8 cellular contexts compared by ENCODE assay signal in the genomic region with DNA sequence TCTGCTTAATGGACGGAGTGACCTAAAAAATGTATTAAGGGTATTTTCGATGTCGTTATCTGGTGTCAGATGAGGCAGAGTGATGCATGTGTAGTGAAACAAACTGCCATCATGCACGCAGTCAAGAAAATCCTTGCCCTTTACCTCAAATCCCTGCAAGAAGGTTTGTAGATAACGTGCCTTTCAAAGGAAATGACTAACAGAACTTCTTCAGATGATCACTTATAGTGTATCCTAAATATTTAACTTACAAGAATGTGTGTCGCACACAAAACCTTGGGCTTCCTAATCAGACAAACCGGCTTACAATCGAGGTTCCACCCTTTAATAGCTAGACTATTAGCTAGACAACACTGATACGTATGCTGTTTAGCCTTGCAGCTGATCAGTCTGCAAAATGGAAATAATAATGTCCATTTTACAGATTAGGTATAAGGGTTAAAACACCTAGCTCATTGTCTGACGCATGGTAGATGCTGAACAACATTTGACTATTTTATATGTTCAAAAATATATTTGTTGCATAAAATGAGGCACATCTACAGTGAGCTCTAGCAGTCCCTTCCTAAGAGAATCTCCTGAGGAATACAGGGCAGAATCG.
DNase-seq lines count a peak whose midpoint lies in the region; ATAC-seq and TF ChIP-seq lines count a peak whose summit lies in the region.

No MANE protein-coding gene starts in this region.

- DNase-seq in MM.1S = no peak
- no peak for DNase-seq in epithelial cell of esophagus (ENCODE audit: low read depth)
- DNase-seq in SIG-M5 treated with dmso at 0.1 percent for 504 hours (lab: John Stamatoyannopoulos, UW; ENCODE audit: unreplicated experiment) = no peak

- peak overlapping the region; percentile 97 for H3K4me3 ChIP-seq in MM.1S (ENCODE audit: low read length)
- peak overlapping the region; percentile 85 for H3K4me3 ChIP-seq in epithelial cell of esophagus (ENCODE audit: low read length)
- H3K4me3 ChIP-seq in rectal smooth muscle tissue (ENCODE audit: low read length) = peak overlapping the region; percentile 88

- H3K9me2 ChIP-seq in MM.1S (replicated peaks; ENCODE audit: insufficient read depth, low read length) = no peaks in the 10 kb centered on the region

- H2AFZ ChIP-seq in MM.1S (ENCODE audit: low read length) = peak overlapping the region; percentile 91

- H3K79me2 ChIP-seq in MM.1S (ENCODE audit: low read length) = peaks cover 43% of the 10 kb centered on the region

- peaks cover 6% of the 10 kb centered on the region; the same call in 1 of the 2 replicates for H3F3A ChIP-seq in MM.1S (ENCODE audit: insufficient read depth, low read length)

- peak overlapping the region; percentile 92; the same call in 1 of the 2 replicates for H3K27ac ChIP-seq in MM.1S (ENCODE audit: low read length)
- H3K27ac ChIP-seq in rectal smooth muscle tissue (ENCODE audit: low read depth, low read length) = peak overlapping the region; percentile 96

- H3K9ac ChIP-seq in MM.1S (ENCODE audit: low read length) = peak overlapping the region; percentile 99; the same call in 1 of the 2 replicates
- no peak overlapping the region for H3K9ac ChIP-seq in rectal smooth muscle tissue (ENCODE audit: low read length)

- H4K20me1 ChIP-seq in MM.1S (ENCODE audit: insufficient read depth, low read length) = 0 out of 2 replicates have a peak, but pooled peaks cover under 1% of the 10 kb centered on the region

- H3K27me3 ChIP-seq in MM.1S (replicated peaks; ENCODE audit: insufficient read depth, low read length) (no peaks in the 10 kb centered on the region), rectal smooth muscle tissue (ENCODE audit: control insufficient read depth, insufficient read depth, low read length) (no peaks in the 10 kb centered on the region)

- ATAC-seq in GM18858 (IDR thresholded peaks at IDR 0.05; ENCODE audit: unreplicated experiment) (peak; percentile 7), HG03095 (IDR thresholded peaks at IDR 0.05; ENCODE audit: unreplicated experiment) (no peak), HG03175 (IDR thresholded peaks at IDR 0.05; ENCODE audit: unreplicated experiment) (no peak), GM21529 (IDR thresholded peaks at IDR 0.05; ENCODE audit: unreplicated experiment) (no peak)

- no peaks in the 10 kb centered on the region; the same call in 1 of the 2 replicates for H3K36me3 ChIP-seq in MM.1S (replicated peaks; ENCODE audit: insufficient read depth, low read length)
- H3K36me3 ChIP-seq in rectal smooth muscle tissue (ENCODE audit: control insufficient read depth, insufficient read depth, low read length) = no peaks in the 10 kb centered on the region

- H3K9me3 ChIP-seq in MM.1S (replicated peaks; ENCODE audit: insufficient read depth, low read length) = no peaks in the 10 kb centered on the region

- H3K4me2 ChIP-seq in MM.1S (ENCODE audit: low read depth, low read length) = peak overlapping the region; percentile 73

- TF ChIP-seq CTCF in MM.1S (IDR thresholded peaks at IDR 0.05; ENCODE audit: low read length) (no peak), epithelial cell of esophagus (IDR thresholded peaks at IDR 0.05; ENCODE audit: insufficient read depth, low read depth, low read length, missing control alignments) (no peak)

- H3K4me1 ChIP-seq in MM.1S (ENCODE audit: low read length) = peaks cover 8% of the 10 kb centered on the region
- peaks cover 10% of the 10 kb centered on the region for H3K4me1 ChIP-seq in rectal smooth muscle tissue (ENCODE audit: control insufficient read depth, insufficient read depth, low read length)
